Comparison of ENCODE assay signal across 2 cellular contexts in the genomic region with DNA sequence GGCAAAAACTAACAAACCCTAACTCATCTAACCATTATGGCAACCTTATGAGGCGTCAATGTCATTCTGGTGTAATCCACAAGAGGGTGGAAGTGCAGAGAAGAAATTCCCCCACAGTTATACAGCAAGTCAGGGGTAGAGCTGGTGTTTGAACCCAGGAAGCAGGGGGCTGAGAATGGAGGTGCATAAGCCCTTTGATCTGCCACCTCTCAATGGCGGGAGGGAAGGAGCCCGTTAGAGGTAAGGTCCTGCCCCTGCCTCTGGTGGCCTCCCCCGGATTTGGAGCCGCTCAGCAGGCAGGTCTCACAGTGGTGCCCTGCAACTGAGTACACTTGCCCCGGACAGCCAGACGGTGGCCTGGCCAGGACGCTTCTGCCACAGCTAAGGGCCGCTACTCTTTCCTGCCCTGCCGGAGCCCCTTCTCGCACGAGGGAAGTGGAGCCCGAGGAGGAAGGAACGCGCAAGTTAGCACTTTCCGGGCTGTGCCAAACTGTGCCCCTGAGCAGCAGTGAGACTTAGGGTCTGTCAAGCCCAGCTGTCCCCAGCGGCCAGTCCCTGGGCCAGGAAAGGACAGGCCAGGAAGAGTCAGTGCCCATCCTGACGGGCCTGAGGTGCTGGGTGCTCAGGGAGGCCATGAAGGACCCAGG.
TF ChIP-seq lines count a peak whose summit lies in the region.

No MANE protein-coding gene starts in this region.

TF ChIP-seq in A549, 52 proteins besides CTCF, POLR2A, EP300 and RAD21:
- TF ChIP-seq, protein P1, sequence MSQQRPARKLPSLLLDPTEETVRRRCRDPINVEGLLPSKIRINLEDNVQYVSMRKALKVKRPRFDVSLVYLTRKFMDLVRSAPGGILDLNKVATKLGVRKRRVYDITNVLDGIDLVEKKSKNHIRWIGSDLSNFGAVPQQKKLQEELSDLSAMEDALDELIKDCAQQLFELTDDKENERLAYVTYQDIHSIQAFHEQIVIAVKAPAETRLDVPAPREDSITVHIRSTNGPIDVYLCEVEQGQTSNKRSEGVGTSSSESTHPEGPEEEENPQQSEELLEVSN (IDR thresholded peaks at IDR 0.05; ENCODE audit: borderline replicate concordance, low read depth) = no peak
- TF ChIP-seq JUNB (IDR thresholded peaks at IDR 0.05) (no peak), ESRRA (IDR thresholded peaks at IDR 0.05; ENCODE audit: borderline replicate concordance, low read length) (no peak), BHLHE40 (IDR thresholded peaks at IDR 0.05; ENCODE audit: low read depth, low read length) (no peak), HOXB5 (CRISPR knock-in tag; IDR thresholded peaks at IDR 0.05) (no peak), HOXA7 (CRISPR knock-in tag; IDR thresholded peaks at IDR 0.05) (no peak), MAZ (IDR thresholded peaks at IDR 0.05; ENCODE audit: borderline replicate concordance, low read depth, low read length) (no peak), EHMT2 (IDR thresholded peaks at IDR 0.05; ENCODE audit: low read depth) (no peak), CHD4 (IDR thresholded peaks at IDR 0.05; ENCODE audit: borderline replicate concordance) (no peak), RCOR1 (IDR thresholded peaks at IDR 0.05; ENCODE audit: low read depth, low read length) (no peak), RARB (CRISPR knock-in tag; IDR thresholded peaks at IDR 0.05) (no peak), NPAS2 (CRISPR knock-in tag; IDR thresholded peaks at IDR 0.05; ENCODE audit: borderline replicate concordance) (no peak)
- TF ChIP-seq, protein P2, sequence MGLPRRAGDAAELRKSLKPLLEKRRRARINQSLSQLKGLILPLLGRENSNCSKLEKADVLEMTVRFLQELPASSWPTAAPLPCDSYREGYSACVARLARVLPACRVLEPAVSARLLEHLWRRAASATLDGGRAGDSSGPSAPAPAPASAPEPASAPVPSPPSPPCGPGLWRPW (IDR thresholded peaks at IDR 0.05) = no peak
- TF ChIP-seq, protein P3, sequence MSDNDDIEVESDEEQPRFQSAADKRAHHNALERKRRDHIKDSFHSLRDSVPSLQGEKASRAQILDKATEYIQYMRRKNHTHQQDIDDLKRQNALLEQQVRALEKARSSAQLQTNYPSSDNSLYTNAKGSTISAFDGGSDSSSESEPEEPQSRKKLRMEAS (IDR thresholded peaks at IDR 0.05) = no peak
- TF ChIP-seq, protein P4, sequence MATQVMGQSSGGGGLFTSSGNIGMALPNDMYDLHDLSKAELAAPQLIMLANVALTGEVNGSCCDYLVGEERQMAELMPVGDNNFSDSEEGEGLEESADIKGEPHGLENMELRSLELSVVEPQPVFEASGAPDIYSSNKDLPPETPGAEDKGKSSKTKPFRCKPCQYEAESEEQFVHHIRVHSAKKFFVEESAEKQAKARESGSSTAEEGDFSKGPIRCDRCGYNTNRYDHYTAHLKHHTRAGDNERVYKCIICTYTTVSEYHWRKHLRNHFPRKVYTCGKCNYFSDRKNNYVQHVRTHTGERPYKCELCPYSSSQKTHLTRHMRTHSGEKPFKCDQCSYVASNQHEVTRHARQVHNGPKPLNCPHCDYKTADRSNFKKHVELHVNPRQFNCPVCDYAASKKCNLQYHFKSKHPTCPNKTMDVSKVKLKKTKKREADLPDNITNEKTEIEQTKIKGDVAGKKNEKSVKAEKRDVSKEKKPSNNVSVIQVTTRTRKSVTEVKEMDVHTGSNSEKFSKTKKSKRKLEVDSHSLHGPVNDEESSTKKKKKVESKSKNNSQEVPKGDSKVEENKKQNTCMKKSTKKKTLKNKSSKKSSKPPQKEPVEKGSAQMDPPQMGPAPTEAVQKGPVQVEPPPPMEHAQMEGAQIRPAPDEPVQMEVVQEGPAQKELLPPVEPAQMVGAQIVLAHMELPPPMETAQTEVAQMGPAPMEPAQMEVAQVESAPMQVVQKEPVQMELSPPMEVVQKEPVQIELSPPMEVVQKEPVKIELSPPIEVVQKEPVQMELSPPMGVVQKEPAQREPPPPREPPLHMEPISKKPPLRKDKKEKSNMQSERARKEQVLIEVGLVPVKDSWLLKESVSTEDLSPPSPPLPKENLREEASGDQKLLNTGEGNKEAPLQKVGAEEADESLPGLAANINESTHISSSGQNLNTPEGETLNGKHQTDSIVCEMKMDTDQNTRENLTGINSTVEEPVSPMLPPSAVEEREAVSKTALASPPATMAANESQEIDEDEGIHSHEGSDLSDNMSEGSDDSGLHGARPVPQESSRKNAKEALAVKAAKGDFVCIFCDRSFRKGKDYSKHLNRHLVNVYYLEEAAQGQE (IDR thresholded peaks at IDR 0.05) = no peak

TF ChIP-seq in HCT116, 20 proteins besides CTCF, POLR2A, EP300 and RAD21:
- no peak for TF ChIP-seq EZH2phosphoT487 (IDR thresholded peaks at IDR 0.05; ENCODE audit: borderline replicate concordance)
- no peak for TF ChIP-seq ZFX (IDR thresholded peaks at IDR 0.05)
- no peak for TF ChIP-seq TCF7L2 (IDR thresholded peaks at IDR 0.05; ENCODE audit: borderline replicate concordance, extremely low read depth, insufficient read depth, insufficient read length)
- no peak for TF ChIP-seq YY1 (IDR thresholded peaks at IDR 0.05; ENCODE audit: extremely low read depth, insufficient replicate concordance, low read depth, low read length)
- TF ChIP-seq SP1 (IDR thresholded peaks at IDR 0.05; ENCODE audit: low read depth) = no peak
- no peak for TF ChIP-seq ZNF274 (IDR thresholded peaks at IDR 0.05; ENCODE audit: low read depth, low read length)
- no peak for TF ChIP-seq EZH2 (IDR thresholded peaks at IDR 0.05)
- no peak for TF ChIP-seq JUND (IDR thresholded peaks at IDR 0.05)
- TF ChIP-seq SRF (IDR thresholded peaks at IDR 0.05; ENCODE audit: low read depth) = no peak
